ENCODE assay signal across 10 cellular contexts in the genomic region with DNA sequence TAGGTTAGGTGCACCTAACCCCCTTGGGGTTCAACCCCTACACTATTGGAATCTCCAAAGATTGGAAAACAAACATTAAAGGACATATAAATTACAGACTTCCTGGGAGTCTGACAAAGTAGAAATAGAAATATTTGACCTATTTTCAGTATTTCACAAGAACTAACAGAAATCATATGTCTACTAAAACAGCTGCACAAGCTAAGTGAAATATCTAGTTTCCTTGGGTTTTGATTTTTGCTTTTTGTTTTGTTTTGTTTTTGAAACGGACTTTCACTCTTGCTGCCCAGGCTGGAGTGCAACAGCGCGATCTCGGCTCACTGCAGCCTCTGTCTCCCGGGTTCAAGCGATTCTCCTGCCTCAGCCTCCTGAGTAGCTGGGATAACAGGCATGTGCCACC. TPM values are rescaled to one million over a fixed set of nuclear protein-coding genes. Genes with fewer than 3 reads are reported as not detected.
DNase-seq lines count a peak whose midpoint lies in the region; TF ChIP-seq lines count a peak whose summit lies in the region.
"Not testable (repeated sequence)": the region's sequence is repeated elsewhere in the genome, so short reads cannot be mapped to it uniquely, and the experiment has no call there.
"Had no signal": no experiment of that assay in that cellular context is flagged by ENCODE, and none has a peak within 500 bp of the region (broad histone marks: within the 10 kb centered on the region; RNA-seq: fewer than 3 reads in every experiment).

No MANE protein-coding gene starts in this region.

- H3K9me3 Mint-ChIP-seq in CD4-positive, alpha-beta memory T cell; activated naive CD8-positive, alpha-beta T cell (ENCODE audit: low read depth); osteocyte (ENCODE audit: unreplicated experiment): not testable (repeated sequence)

- H3K36me3 ChIP-seq in A673 (ENCODE audit: insufficient read depth, low read length, poor library complexity, severe bottlenecking), result not testable (repeated sequence)
- peaks cover 25% of the 10 kb centered on the region for H3K36me3 ChIP-seq in CD4-positive, alpha-beta memory T cell (ENCODE audit: insufficient read depth, low read length)

- CTCF ChIA-PET in A673 (lab: Charles Lee); CD4-positive, alpha-beta memory T cell (lab: Charles Lee; ENCODE audit: partially characterized antibody): not testable (repeated sequence)

- DNase-seq in A673 (ENCODE audit: low spot score); CD4-positive, alpha-beta memory T cell; osteocyte (ENCODE audit: extremely low spot score, unreplicated experiment): not testable (repeated sequence)
- DNase-seq in LHCN-M2 (ENCODE audit: low read depth), result peak; percentile 50
- DNase-seq in choroid plexus epithelial cell (ENCODE audit: low read depth), result peak; percentile 15
- peak; percentile 31 for DNase-seq in fibroblast of peridontal ligament (ENCODE audit: extremely low read depth)

- not testable (repeated sequence) for BruUV-seq in A673 (replicated peaks; lab: Mats Ljungman, UMichigan)

- not testable (repeated sequence) for H3K9me3 ChIP-seq in A673 (ENCODE audit: low read depth, low read length, poor library complexity, severe bottlenecking); CD4-positive, alpha-beta memory T cell (ENCODE audit: control insufficient read depth in 1 of 2, low read length in 2 of 2)

- intact Hi-C loops in A673 (cut with micrococcal nuclease; ENCODE audit: unreplicated experiment); CD4-positive, alpha-beta memory T cell (cut with micrococcal nuclease): not testable (repeated sequence)

- not testable (repeated sequence) for H3K4me3 Mint-ChIP-seq in CD4-positive, alpha-beta memory T cell; activated naive CD8-positive, alpha-beta T cell; osteocyte (ENCODE audit: unreplicated experiment)

- H3K27me3 Mint-ChIP-seq in CD4-positive, alpha-beta memory T cell; activated naive CD8-positive, alpha-beta T cell; osteocyte (ENCODE audit: unreplicated experiment): not testable (repeated sequence)

- not testable (repeated sequence) for H3K4me3 ChIP-seq in A673 (ENCODE audit: low read depth, low read length, poor library complexity, severe bottlenecking); CD4-positive, alpha-beta memory T cell (ENCODE audit: low read length in 2 of 2); choroid plexus epithelial cell (ENCODE audit: low read depth, low read length)

- H3K27ac Mint-ChIP-seq in CD4-positive, alpha-beta memory T cell, result peak overlapping the region in 4 of 7 donors; percentile 18 to 75 (median 33)
- peak overlapping the region; percentile 6 for H3K27ac Mint-ChIP-seq in activated naive CD8-positive, alpha-beta T cell
- H3K27ac Mint-ChIP-seq in osteocyte (ENCODE audit: unreplicated experiment), result peak overlapping the region; percentile 47

- TF ChIP-seq CTCF in A673 (conservative IDR thresholded peaks at IDR 0.05; ENCODE audit: low read depth, low read length); choroid plexus epithelial cell (conservative IDR thresholded peaks at IDR 0.05; ENCODE audit: low read depth, low read length); osteocyte (IDR thresholded peaks at IDR 0.05): not testable (repeated sequence)

- H3K4me1 Mint-ChIP-seq in CD4-positive, alpha-beta memory T cell, result peaks cover 11 to 18% (median 15%) of the 10 kb centered on the region in 4 donors
- peaks cover 29% of the 10 kb centered on the region for H3K4me1 Mint-ChIP-seq in activated naive CD8-positive, alpha-beta T cell (ENCODE audit: low read depth)
- H3K4me1 Mint-ChIP-seq in osteocyte (ENCODE audit: unreplicated experiment), result peaks cover 14% of the 10 kb centered on the region

- not testable (repeated sequence) for H3K27me3 ChIP-seq in A673 (replicated peaks; ENCODE audit: insufficient read depth, low read depth, low read length, poor library complexity); CD4-positive, alpha-beta memory T cell (ENCODE audit: insufficient read depth, low read length)

- H3K4me1 ChIP-seq in A673 (ENCODE audit: insufficient read depth, low read length, poor library complexity, severe bottlenecking), result peaks cover 28% of the 10 kb centered on the region
- H3K4me1 ChIP-seq in CD4-positive, alpha-beta memory T cell (ENCODE audit: insufficient read depth, low read length), result peaks cover 11% of the 10 kb centered on the region

- peaks cover 53 to 56% of the 10 kb centered on the region in 2 donors for H3K36me3 Mint-ChIP-seq in CD4-positive, alpha-beta memory T cell
- peaks cover 30% of the 10 kb centered on the region for H3K36me3 Mint-ChIP-seq in activated naive CD8-positive, alpha-beta T cell
- not testable (repeated sequence) for H3K36me3 Mint-ChIP-seq in osteocyte (ENCODE audit: unreplicated experiment)

- POLR2A ChIA-PET in A673 (lab: Charles Lee; ENCODE audit: low non-redundant PET); CD4-positive, alpha-beta memory T cell (lab: Charles Lee; ENCODE audit: partially characterized antibody): not testable (repeated sequence)

- peak overlapping the region; percentile 96 for H3K27ac ChIP-seq in A673 (ENCODE audit: low read depth, low read length, poor library complexity, severe bottlenecking)
- H3K27ac ChIP-seq in CD4-positive, alpha-beta memory T cell (ENCODE audit: low read depth, low read length), result not testable (repeated sequence)

RNA-seq across cellular contexts. Expression of a gene that starts 18.8 kb away (rescaled TPM):
- total RNA-seq in A673 (2021) (0.09 and 0.26 TPM in 2 replicates), LHCN-M2 (2014; rRNA removed) (11.1 and 13.9 TPM in 2 replicates), osteocyte (not detected in 2 replicates)
- 10 to 100 TPM; 32.2 to 33.7 TPM for total RNA-seq in CD4-positive, alpha-beta memory T cell
- polyA plus RNA-seq in CD4-positive, alpha-beta memory T cell, result 10 to 100 TPM; 38.1 to 66.1 TPM
- polyA plus RNA-seq in LHCN-M2 (2012), result 1.0 TPM
- total RNA-seq: H1, H9 had no signal
- polyA plus RNA-seq: A549, H1 had no signal

RNA-seq across cellular contexts. Expression of a gene that starts 34.7 kb away (rescaled TPM):
- total RNA-seq in A673 (2021) (1.1 TPM in 2 replicates), LHCN-M2 (2014; rRNA removed) (0.13 and 0.17 TPM in 2 replicates), osteocyte (0.81 and 1.6 TPM in 2 replicates)
- 1 to 10 TPM; 1.3 to 2.1 TPM for total RNA-seq in CD4-positive, alpha-beta memory T cell
- polyA plus RNA-seq in CD4-positive, alpha-beta memory T cell, result 1 to 10 TPM in 1 of 2 donors, under 1 TPM in 1; 0.75 to 1.3 TPM
- polyA plus RNA-seq in LHCN-M2 (2012), result 0.13 TPM

RNA-seq across cellular contexts. Expression of a gene that starts 40.4 kb away (rescaled TPM):
- total RNA-seq in A673 (2021) (18.3 and 18.7 TPM in 2 replicates), LHCN-M2 (2014; rRNA removed) (8.1 and 10.7 TPM in 2 replicates), osteocyte (15.2 and 17.0 TPM in 2 replicates)
- 10 to 100 TPM; 58.7 to 60.2 TPM for total RNA-seq in CD4-positive, alpha-beta memory T cell
- polyA plus RNA-seq in CD4-positive, alpha-beta memory T cell, result 10 to 100 TPM; 41.1 to 52.0 TPM
- polyA plus RNA-seq in LHCN-M2 (2012), result 3.6 TPM

RNA-seq across cellular contexts. Expression of a gene that starts 51.9 kb away (rescaled TPM):
- total RNA-seq in A673 (2021) (42.7 and 48.9 TPM in 2 replicates), LHCN-M2 (2014; rRNA removed) (20.3 and 20.4 TPM in 2 replicates), osteocyte (15.3 and 19.7 TPM in 2 replicates)
- 10 to 100 TPM; 74.5 to 75.5 TPM for total RNA-seq in CD4-positive, alpha-beta memory T cell
- 10 to 100 TPM in 1 of 2 donors, 1 to 10 TPM in 1; 8.9 to 12.9 TPM for polyA plus RNA-seq in CD4-positive, alpha-beta memory T cell
- polyA plus RNA-seq in LHCN-M2 (2012), result 11.0 TPM

RNA-seq across cellular contexts. Expression of a gene that starts 52.4 kb away (rescaled TPM):
- total RNA-seq in A673 (2021) (30.2 and 34.6 TPM in 2 replicates), LHCN-M2 (2014; rRNA removed) (16.0 and 18.4 TPM in 2 replicates), osteocyte (8.6 and 10.0 TPM in 2 replicates)
- 1 to 10 TPM; 5.1 to 5.4 TPM for total RNA-seq in CD4-positive, alpha-beta memory T cell
- 1 to 10 TPM; 2.8 to 5.3 TPM for polyA plus RNA-seq in CD4-positive, alpha-beta memory T cell
- polyA plus RNA-seq in LHCN-M2 (2012), result 9.2 TPM
